Comparison of ENCODE assay signal across 29 cellular contexts in genomic region chr3:113269661-113270060, GRCh38. TPM values are rescaled to one million over a fixed set of nuclear protein-coding genes. Genes with fewer than 3 reads are reported as not detected.
DNase-seq lines count a peak whose midpoint lies in the region; ATAC-seq and TF ChIP-seq lines count a peak whose summit lies in the region.
"Had no signal": no experiment of that assay in that cellular context is flagged by ENCODE, and none has a peak within 500 bp of the region (broad histone marks: within the 10 kb centered on the region; RNA-seq: fewer than 3 reads in every experiment).

No MANE protein-coding gene starts in this region.

- H3K36me3 Mint-ChIP-seq in nephron progenitor cell (ENCODE audit: low read depth), result peaks cover 93% of the 10 kb centered on the region
- H3K36me3 Mint-ChIP-seq: activated naive CD8-positive, alpha-beta T cell treated with anti-CD3 and anti-CD28 coated beads, Interleukin-2, amount 10 ng/mL, durations not matched to agents 7 days and 5 days; CD4-positive, CD25-positive, alpha-beta regulatory T cell; natural killer cell treated with Interleukin-12 subunit alpha and Interleukin-12 subunit beta and Interleukin-15 and Interleukin-18, amount 100 ng/mL, for 72 hours had no signal

- ATAC-seq in GM19324 (IDR thresholded peaks at IDR 0.05; ENCODE audit: low FRiP score, unreplicated experiment), result no peak
- ATAC-seq: A549; activated T-cell treated with anti-CD3 and anti-CD28 coated beads, Interleukin-2, amount 50 U/mL, for 4 hours; natural killer cell treated with Interleukin-12 subunit alpha and Interleukin-12 subunit beta and Interleukin-15 and Interleukin-18, amount 100 ng/mL, for 72 hours had no signal

- peaks cover 7% of the 10 kb centered on the region for H3K27me3 Mint-ChIP-seq in nephron progenitor cell (ENCODE audit: low read depth, poor library complexity)
- H3K27me3 Mint-ChIP-seq: activated B cell treated with CpG ODN at 0.5 μM for 24 hours had no signal

- H3K9me3 Mint-ChIP-seq in nephron progenitor cell, result no peaks in the 10 kb centered on the region
- H3K9me3 Mint-ChIP-seq: activated B cell treated with CpG ODN at 0.5 μM for 24 hours; activated naive CD8-positive, alpha-beta T cell treated with anti-CD3 and anti-CD28 coated beads, Interleukin-2, amount 10 ng/mL, durations not matched to agents 7 days and 5 days; activated T-cell treated with anti-CD3 and anti-CD28 coated beads, Interleukin-2, amount 50 U/mL, for 4 hours; CD4-positive, CD25-positive, alpha-beta regulatory T cell; natural killer cell treated with Interleukin-12 subunit alpha and Interleukin-12 subunit beta and Interleukin-15 and Interleukin-18, amount 100 ng/mL, for 72 hours had no signal

- no peak overlapping the region for H3K4me3 Mint-ChIP-seq in nephron progenitor cell
- H3K4me3 Mint-ChIP-seq: activated B cell treated with CpG ODN at 0.5 μM for 24 hours; activated naive CD8-positive, alpha-beta T cell treated with anti-CD3 and anti-CD28 coated beads, Interleukin-2, amount 10 ng/mL, durations not matched to agents 7 days and 5 days; activated T-cell treated with anti-CD3 and anti-CD28 coated beads, Interleukin-2, amount 50 U/mL, for 4 hours; CD4-positive, CD25-positive, alpha-beta regulatory T cell; natural killer cell treated with Interleukin-12 subunit alpha and Interleukin-12 subunit beta and Interleukin-15 and Interleukin-18, amount 100 ng/mL, for 72 hours had no signal

- H3K4me1 Mint-ChIP-seq in nephron progenitor cell, result peaks cover 85% of the 10 kb centered on the region
- H3K4me1 Mint-ChIP-seq: activated B cell treated with CpG ODN at 0.5 μM for 24 hours; activated naive CD8-positive, alpha-beta T cell treated with anti-CD3 and anti-CD28 coated beads, Interleukin-2, amount 10 ng/mL, durations not matched to agents 7 days and 5 days; CD4-positive, CD25-positive, alpha-beta regulatory T cell had no signal

- DNase-seq in D341Med (ENCODE audit: low spot score), result peak; percentile 70
- DNase-seq in NCI-H2171 treated with DMSO at 0.1 percent for 48 hours (lab: John Stamatoyannopoulos, UW), result peak; percentile 56
- peak; percentile 88 for DNase-seq in cerebellar cortex (ENCODE audit: low spot score)
- no peak for DNase-seq in nephron progenitor cell
- DNase-seq in OCI-M1 (lab: John Stamatoyannopoulos, UW), result no peak
- DNase-seq in mesenteric fat pad (ENCODE audit: low spot score), result no peak
- no peak for DNase-seq in NCI-H2081 treated with DMSO at 0.1 percent for 48 hours (lab: John Stamatoyannopoulos, UW)
- DNase-seq: activated B cell treated with CpG ODN at 0.5 μM for 24 hours; activated CD4-positive, alpha-beta T cell treated with anti-CD3 and anti-CD28 coated beads, Interleukin-2, amount 50 U/mL, for 1 hour; activated gamma-delta T cell treated with Interleukin-2 at 50 U/mL for 16 hours; activated naive CD8-positive, alpha-beta T cell treated with anti-CD3 and anti-CD28 coated beads, Interleukin-2, amount 10 ng/mL, durations not matched to agents 7 days and 5 days; activated T-cell treated with anti-CD3 and anti-CD28 coated beads, Interleukin-2, amount 50 U/mL, for 4 hours; aorta; Calu3; CD4-positive, CD25-positive, alpha-beta regulatory T cell; central memory CD4-positive, alpha-beta T cell; GOT3; kidney glomerular epithelial cell; NCI-H526 treated with DMSO at 0.1 percent for 48 hours; pancreas; retina; stimulated activated naive CD4-positive, alpha-beta T cell treated with Interleukin-2 at 50 U/mL for 16 hours; SW 1271; T1000 had no signal

- TF ChIP-seq CTCF in nephron progenitor cell (IDR thresholded peaks at IDR 0.05), result no peak

- H3K27ac Mint-ChIP-seq in nephron progenitor cell, result peak overlapping the region; percentile 75
- H3K27ac Mint-ChIP-seq: activated B cell treated with CpG ODN at 0.5 μM for 24 hours; activated naive CD8-positive, alpha-beta T cell treated with anti-CD3 and anti-CD28 coated beads, Interleukin-2, amount 10 ng/mL, durations not matched to agents 7 days and 5 days; CD4-positive, CD25-positive, alpha-beta regulatory T cell; natural killer cell treated with Interleukin-12 subunit alpha and Interleukin-12 subunit beta and Interleukin-15 and Interleukin-18, amount 100 ng/mL, for 72 hours had no signal

RNA-seq across cellular contexts. Expression of gene BOC, which starts 58.3 kb away (rescaled TPM):
- total RNA-seq in mesenteric fat pad, result 37.3 TPM
- total RNA-seq: activated naive CD8-positive, alpha-beta T cell treated with anti-CD3 and anti-CD28 coated beads, Interleukin-2, amount 10 ng/mL, durations not matched to agents 7 days and 5 days; CD4-positive, CD25-positive, alpha-beta regulatory T cell; dermis microvascular lymphatic vessel endothelial cell; HT-29 had no signal

Comparison
In these comparisons a context has a peak if more than half of its experiments do, and no peak if none do; other contexts are left out.
1. DNase-seq: peak in D341Med (single experiment), NCI-H2171 treated with DMSO at 0.1 percent for 48 hours (single experiment) and cerebellar cortex (single experiment); none in nephron progenitor cell (single experiment), OCI-M1 (single experiment), mesenteric fat pad (single experiment) and NCI-H2081 treated with DMSO at 0.1 percent for 48 hours (single experiment).